27 cellular contexts compared by ENCODE assay signal in the genomic region with DNA sequence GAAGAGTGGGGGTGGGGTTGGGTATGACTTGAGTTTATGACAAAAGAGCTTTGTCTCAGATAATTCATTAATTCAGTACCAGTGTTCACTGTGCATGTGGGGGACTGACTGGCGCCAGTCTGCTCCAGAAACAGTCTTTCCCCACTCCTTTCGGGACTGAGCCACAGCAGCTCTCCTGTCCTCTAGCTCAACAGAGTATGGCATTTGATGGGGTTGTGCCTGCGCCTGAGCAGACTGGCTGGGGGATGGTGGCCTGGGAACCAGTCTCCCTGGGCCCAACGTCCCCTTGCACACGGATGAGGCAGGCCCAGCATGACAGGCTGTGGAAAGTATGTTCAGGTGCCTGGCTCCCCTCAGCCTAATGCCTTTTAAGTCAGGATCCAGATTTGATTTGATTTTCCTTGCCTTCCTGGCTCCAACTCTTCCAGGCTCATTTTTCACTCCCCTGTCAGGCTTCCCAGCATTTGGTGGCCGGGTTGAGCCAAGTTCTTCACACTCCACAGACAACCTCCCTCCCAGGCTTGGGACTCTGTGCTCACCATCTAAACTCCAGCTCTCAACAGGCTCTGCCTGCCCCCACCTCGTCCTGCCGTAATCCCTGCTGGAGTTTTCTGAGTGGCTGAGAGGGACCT.
DNase-seq lines count a peak whose midpoint lies in the region; ATAC-seq, FAIRE-seq and TF ChIP-seq lines count a peak whose summit lies in the region.
"Had no signal": no experiment of that assay in that cellular context is flagged by ENCODE, and none has a peak within 500 bp of the region (broad histone marks: within the 10 kb centered on the region; RNA-seq: fewer than 3 reads in every experiment).

No MANE protein-coding gene starts in this region.

- no peak overlapping the region for H2AK5ac ChIP-seq in H1 (ENCODE audit: low read depth, low read length)

- H3K4me3 Mint-ChIP-seq in activated CD4-positive, alpha-beta memory T cell treated with anti-CD3 and anti-CD28 coated beads, Interleukin-2, amount 10 ng/mL, durations not matched to agents 7 days and 5 days = no peak overlapping the region
- H3K4me3 Mint-ChIP-seq: activated CD4-positive, alpha-beta T cell treated with anti-CD3 and anti-CD28 coated beads, Interleukin-2, amount 10 ng/mL, durations not matched to agents 24 days and 14 days; activated naive CD8-positive, alpha-beta T cell treated with anti-CD3 and anti-CD28 coated beads, Interleukin-2, amount 10 ng/mL, durations not matched to agents 7 days and 5 days; mesothelial cell of epicardium; neural crest cell; stimulated activated naive CD8-positive, alpha-beta T cell treated with anti-CD3 and anti-CD28 coated beads, Interleukin-15, Interleukin-2, amounts not matched to agents 100 ng/mL and 50 ng/mL, for 24 hours; T-helper 1 cell treated with Interleukin-12 subunit alpha and Interleukin-12 subunit beta and Interleukin-4 antibody, amounts not matched to agents 30 μg/mL and 1 μg/mL, for 36 hours had no signal

- no peaks in the 10 kb centered on the region for H3K36me3 ChIP-seq in H1 (ENCODE audit: control insufficient read depth in 2 of 4, insufficient read depth in 4 of 4, low read length in 3 of 4)
- H3K36me3 ChIP-seq in mucosa of rectum (ENCODE audit: control insufficient read depth in 2 of 2, insufficient read depth in 2 of 2, low read length in 2 of 2) = no peaks in the 10 kb centered on the region
- H3K36me3 ChIP-seq: breast epithelium, prostate gland had no signal

- H3K27me3 ChIP-seq in H1 (replicated peaks in 1 of 4; ENCODE audit: control insufficient read depth in 3 of 4, extremely low read depth in 1 of 4, insufficient read depth in 3 of 4, low read length in 3 of 4) = no peaks in the 10 kb centered on the region
- no peaks in the 10 kb centered on the region for H3K27me3 ChIP-seq in mucosa of rectum (ENCODE audit: control insufficient read depth in 2 of 2, insufficient read depth in 2 of 2, low read length in 2 of 2)
- H3K27me3 ChIP-seq: BLaER1 treated with 17β-estradiol and CSF1 and Interleukin-3, amounts not matched to agents 10 nM and 100 nM; breast epithelium had no signal

- H3K9me3 ChIP-seq in H1 (ENCODE audit: insufficient read depth in 2 of 2, low read depth in 1 of 2, low read length in 1 of 2) = no peaks in the 10 kb centered on the region
- H3K9me3 ChIP-seq in mucosa of rectum (ENCODE audit: control insufficient read depth in 2 of 2, low read length in 2 of 2) = no peaks in the 10 kb centered on the region
- H3K9me3 ChIP-seq: BLaER1 treated with 17β-estradiol and CSF1 and Interleukin-3, amounts not matched to agents 10 nM and 100 nM; breast epithelium; prostate gland had no signal

- H2AFZ ChIP-seq in H1 (ENCODE audit: low read length) = no peak overlapping the region

- H3K27ac ChIP-seq in H1 (ENCODE audit: low read depth, low read length) (no peak overlapping the region), mucosa of rectum (ENCODE audit: low read depth in 2 of 2, low read length in 2 of 2) (peak overlapping the region; percentile 18 to 65)
- H3K27ac ChIP-seq: BLaER1 treated with 17β-estradiol and CSF1 and Interleukin-3, amounts not matched to agents 10 nM and 100 nM; breast epithelium; epithelial cell of prostate; prostate gland had no signal

- no peaks in the 10 kb centered on the region for H3K4me1 ChIP-seq in H1 (replicated peaks in 1 of 4; ENCODE audit: control insufficient read depth in 3 of 4, insufficient read depth in 4 of 4, low read length in 3 of 4)
- peaks cover 9 to 44% of the 10 kb centered on the region in 2 donors for H3K4me1 ChIP-seq in mucosa of rectum (ENCODE audit: control insufficient read depth in 2 of 2, insufficient read depth in 2 of 2, low read length in 2 of 2)
- H3K4me1 ChIP-seq: breast epithelium, prostate gland had no signal

- H4K8ac ChIP-seq in H1 (ENCODE audit: extremely low read depth, insufficient read depth, low read length) = 0 out of 2 replicates have a peak overlapping the region, but pooled peaks have one; percentile 23

- H3K36me3 Mint-ChIP-seq in activated CD4-positive, alpha-beta memory T cell treated with anti-CD3 and anti-CD28 coated beads, Interleukin-2, amount 10 ng/mL, durations not matched to agents 7 days and 5 days (ENCODE audit: low read depth) = no peaks in the 10 kb centered on the region
- H3K36me3 Mint-ChIP-seq: activated naive CD8-positive, alpha-beta T cell treated with anti-CD3 and anti-CD28 coated beads, Interleukin-2, amount 10 ng/mL, durations not matched to agents 7 days and 5 days; mesothelial cell of epicardium had no signal

- no peaks in the 10 kb centered on the region for H4K20me1 ChIP-seq in H1 (replicated peaks in 1 of 2; ENCODE audit: control insufficient read depth in 1 of 2, insufficient read depth in 2 of 2, low read length in 2 of 2)
- H4K20me1 ChIP-seq: BLaER1 treated with 17β-estradiol and CSF1 and Interleukin-3, amounts not matched to agents 10 nM and 100 nM had no signal

- no peak overlapping the region for H2BK20ac ChIP-seq in H1 (ENCODE audit: low read length)

- no peak overlapping the region for H3K27ac Mint-ChIP-seq in activated CD4-positive, alpha-beta memory T cell treated with anti-CD3 and anti-CD28 coated beads, Interleukin-2, amount 10 ng/mL, durations not matched to agents 7 days and 5 days
- H3K27ac Mint-ChIP-seq: activated CD4-positive, alpha-beta T cell treated with anti-CD3 and anti-CD28 coated beads, Interleukin-2, amount 10 ng/mL, durations not matched to agents 24 days and 14 days; activated naive CD8-positive, alpha-beta T cell treated with anti-CD3 and anti-CD28 coated beads, Interleukin-2, amount 10 ng/mL, durations not matched to agents 7 days and 5 days; activated T-helper 2 cell treated with anti-CD3 and anti-CD28 coated beads, Interferon-gamma antibody, Interleukin-2, Interleukin-4, amounts not matched to agents 10 μg/mL and 5 μg/mL and 100 μg/mL, durations not matched to agents 14 hours and 24 hours and 36 hours; mesothelial cell of epicardium; stimulated activated naive CD8-positive, alpha-beta T cell treated with anti-CD3 and anti-CD28 coated beads, Interleukin-15, Interleukin-2, amounts not matched to agents 100 ng/mL and 50 ng/mL, for 24 hours; T-helper 1 cell treated with Interleukin-12 subunit alpha and Interleukin-12 subunit beta and Interleukin-4 antibody, amounts not matched to agents 30 μg/mL and 1 μg/mL, for 36 hours had no signal

- no peak overlapping the region for H2BK15ac ChIP-seq in H1 (ENCODE audit: low read length)

- no peak for TF ChIP-seq EP300 in H1 (IDR thresholded peaks at IDR 0.05; ENCODE audit: borderline replicate concordance in 1 of 2, low read depth in 2 of 2, low read length in 2 of 2)

- CTCF ChIA-PET in H1 (lab: Charles Lee; ENCODE audit: partially characterized antibody) = interaction anchor here (1.0 to 1.5 kb wide), 4 partner anchors 20 to 137 kb away, joined by 3 read pairs; no protein-coding TSS in a partner anchor
- CTCF ChIA-PET in activated CD4-positive, alpha-beta memory T cell treated with anti-CD3 and anti-CD28 coated beads, Interleukin-2, amount 10 ng/mL, durations not matched to agents 7 days and 5 days (lab: Charles Lee) = no interaction called here

- no peak overlapping the region for H3K18ac ChIP-seq in H1 (ENCODE audit: extremely low read depth, low read length)

- ATAC-seq in HG03571 (IDR thresholded peaks at IDR 0.05; ENCODE audit: unreplicated experiment) (no peak), GM18870 (IDR thresholded peaks at IDR 0.05; ENCODE audit: unreplicated experiment) (no peak)

- no peaks in the 10 kb centered on the region for H3K9me3 Mint-ChIP-seq in activated CD4-positive, alpha-beta memory T cell treated with anti-CD3 and anti-CD28 coated beads, Interleukin-2, amount 10 ng/mL, durations not matched to agents 7 days and 5 days
- H3K9me3 Mint-ChIP-seq: activated CD4-positive, alpha-beta T cell treated with anti-CD3 and anti-CD28 coated beads, Interleukin-2, amount 10 ng/mL, durations not matched to agents 24 days and 14 days; activated naive CD8-positive, alpha-beta T cell treated with anti-CD3 and anti-CD28 coated beads, Interleukin-2, amount 10 ng/mL, durations not matched to agents 7 days and 5 days; activated T-helper 2 cell treated with anti-CD3 and anti-CD28 coated beads, Interferon-gamma antibody, Interleukin-2, Interleukin-4, amounts not matched to agents 10 μg/mL and 5 μg/mL and 100 μg/mL, durations not matched to agents 14 hours and 24 hours and 36 hours; mesothelial cell of epicardium; neural crest cell; stimulated activated naive CD8-positive, alpha-beta T cell treated with anti-CD3 and anti-CD28 coated beads, Interleukin-15, Interleukin-2, amounts not matched to agents 100 ng/mL and 50 ng/mL, for 24 hours; T-helper 1 cell treated with Interleukin-12 subunit alpha and Interleukin-12 subunit beta and Interleukin-4 antibody, amounts not matched to agents 30 μg/mL and 1 μg/mL, for 36 hours had no signal

- no peak overlapping the region for H3K23ac ChIP-seq in H1 (ENCODE audit: insufficient read length)

- H3K4ac ChIP-seq in H1 (replicated peaks; ENCODE audit: insufficient read length, low read depth, low read length) = no peak overlapping the region

- H2BK12ac ChIP-seq in H1 (ENCODE audit: low read depth, low read length) = no peak overlapping the region

- TF ChIP-seq RAD21 in H1 (IDR thresholded peaks at IDR 0.05 in 1 of 2, conservative IDR thresholded peaks at IDR 0.05 in 1 of 2; ENCODE audit: low read depth in 2 of 2, low read length in 2 of 2) = no peak

- FAIRE-seq in H1 (lab: Jason Lieb, UNC) = no peak

- no peak overlapping the region for H3K14ac ChIP-seq in H1 (ENCODE audit: insufficient read length)

- H3K9ac ChIP-seq in H1 (replicated peaks in 1 of 4; ENCODE audit: extremely low read depth in 1 of 4, low read depth in 3 of 4, low read length in 3 of 4) (no peak overlapping the region), mucosa of rectum (ENCODE audit: low read depth in 1 of 2, low read length in 2 of 2) (no peak overlapping the region)
- H3K9ac ChIP-seq: BLaER1 treated with 17β-estradiol and CSF1 and Interleukin-3, amounts not matched to agents 10 nM and 100 nM had no signal

- no peak overlapping the region for H3K4me2 ChIP-seq in H1 (ENCODE audit: insufficient read depth in 1 of 2, low read depth in 2 of 2, low read length in 2 of 2)

- no peak overlapping the region for H4K5ac ChIP-seq in H1 (ENCODE audit: insufficient read length, low read depth, low read length)

- no peaks in the 10 kb centered on the region; the same call in 1 of the 2 replicates for H3K79me1 ChIP-seq in H1 (ENCODE audit: low read depth, low read length)

- H2BK120ac ChIP-seq in H1 (replicated peaks; ENCODE audit: low read depth, low read length) = no peak overlapping the region

- H3K4me1 Mint-ChIP-seq in activated CD4-positive, alpha-beta memory T cell treated with anti-CD3 and anti-CD28 coated beads, Interleukin-2, amount 10 ng/mL, durations not matched to agents 7 days and 5 days = no peaks in the 10 kb centered on the region
- H3K4me1 Mint-ChIP-seq: activated CD4-positive, alpha-beta T cell treated with anti-CD3 and anti-CD28 coated beads, Interleukin-2, amount 10 ng/mL, durations not matched to agents 24 days and 14 days; activated naive CD8-positive, alpha-beta T cell treated with anti-CD3 and anti-CD28 coated beads, Interleukin-2, amount 10 ng/mL, durations not matched to agents 7 days and 5 days had no signal

- peaks cover 6% of the 10 kb centered on the region for H3K27me3 Mint-ChIP-seq in activated CD4-positive, alpha-beta memory T cell treated with anti-CD3 and anti-CD28 coated beads, Interleukin-2, amount 10 ng/mL, durations not matched to agents 7 days and 5 days
- H3K27me3 Mint-ChIP-seq: activated CD4-positive, alpha-beta T cell treated with anti-CD3 and anti-CD28 coated beads, Interleukin-2, amount 10 ng/mL, durations not matched to agents 24 days and 14 days; stimulated activated naive CD8-positive, alpha-beta T cell treated with anti-CD3 and anti-CD28 coated beads, Interleukin-15, Interleukin-2, amounts not matched to agents 100 ng/mL and 50 ng/mL, for 24 hours had no signal

- H3K23me2 ChIP-seq in H1 (ENCODE audit: low read depth, low read length) = no peaks in the 10 kb centered on the region

- DNase-seq in NCI-H446 (lab: John Stamatoyannopoulos, UW) (peak; percentile 55 to 85), H1 (ENCODE audit: low read depth in 1 of 2, low spot score in 2 of 2) (no peak), superior temporal gyrus (ENCODE audit: extremely low spot score) (peak; percentile 47)
- DNase-seq in activated CD4-positive, alpha-beta memory T cell treated with anti-CD3 and anti-CD28 coated beads, Interleukin-2, amount 10 ng/mL, durations not matched to agents 7 days and 5 days = no peak
- no peak for DNase-seq in activated CD4-positive, alpha-beta T cell treated with anti-CD3 and anti-CD28 coated beads, Interleukin-2, amount 50 U/mL, for 4 hours
- DNase-seq: activated CD4-positive, alpha-beta T cell treated with anti-CD3 and anti-CD28 coated beads, Interleukin-2, amount 10 ng/mL, durations not matched to agents 24 days and 14 days; activated naive CD8-positive, alpha-beta T cell treated with anti-CD3 and anti-CD28 coated beads, Interleukin-2, amount 10 ng/mL, durations not matched to agents 7 days and 5 days; DMS 273 treated with DMSO at 0.1 percent for 48 hours; foreskin melanocyte; kidney glomerular epithelial cell; NCI-H146; NCI-H2171; NCI-H774; SIG-M5; stimulated activated CD4-positive, alpha-beta T cell treated with anti-CD3 and anti-CD28 coated beads, Interleukin-4, amount 100 ng/mL, for 24 hours had no signal

- no peak overlapping the region for H4K91ac ChIP-seq in H1 (replicated peaks; ENCODE audit: insufficient read length, low read length)

- TF ChIP-seq POLR2A in H1 (IDR thresholded peaks at IDR 0.05; ENCODE audit: control extremely low read depth in 1 of 2, low read depth in 2 of 2, low read length in 2 of 2) = no peak

- H3K4me3 ChIP-seq in H1 (ENCODE audit: extremely low read depth in 1 of 4, insufficient read depth in 2 of 4, low read depth in 3 of 4, low read length in 4 of 4) (no peak overlapping the region), mucosa of rectum (ENCODE audit: low read length in 2 of 2) (no peak overlapping the region)
- H3K4me3 ChIP-seq: BLaER1 treated with 17β-estradiol and CSF1 and Interleukin-3, amounts not matched to agents 10 nM and 100 nM; breast epithelium; prostate gland had no signal

- no peaks in the 10 kb centered on the region for H3K79me2 ChIP-seq in H1 (ENCODE audit: control insufficient read depth in 1 of 2, insufficient read depth in 2 of 2, low read length in 2 of 2)

- TF ChIP-seq CTCF in H1 (IDR thresholded peaks at IDR 0.05; ENCODE audit: control extremely low read depth in 1 of 3, insufficient read depth in 1 of 3, low read depth in 1 of 3, low read length in 3 of 3) = no peak

- POLR2A ChIA-PET in H1 (lab: Charles Lee; ENCODE audit: partially characterized antibody) = interaction anchor here (0.6 kb wide), 1 partner anchor 1817 kb away, joined by 3 read pairs; no protein-coding TSS in a partner anchor
- POLR2A ChIA-PET in activated CD4-positive, alpha-beta memory T cell treated with anti-CD3 and anti-CD28 coated beads, Interleukin-2, amount 10 ng/mL, durations not matched to agents 7 days and 5 days (lab: Charles Lee) = no interaction called here

- H2BK5ac ChIP-seq in H1 (ENCODE audit: low read depth, low read length) = no peak overlapping the region

- H3K56ac ChIP-seq in H1 (replicated peaks; ENCODE audit: insufficient read length, low read depth, low read length) = no peak overlapping the region

- 86% methylated on average over 8 of the region's 8 CpGs; no CpG with 5 or more reads in 1 of the 2 experiments for WGBS in H1 (ENCODE audit: extremely low coverage in 1 of 2, insufficient coverage in 1 of 2, insufficient read length in 1 of 2, insufficient replicate concordance in 2 of 2, low coverage in 1 of 2, low lambda C conversion rate in 2 of 2, missing lambda C conversion rate in 1 of 2), 2 experiments

Comparison
In these comparisons a context has a peak if more than half of its experiments do, and no peak if none do; other contexts are left out.
1. DNase-seq: peak in NCI-H446 (2 of 2) and superior temporal gyrus (single experiment); none in H1 (0 of 2), activated CD4-positive, alpha-beta memory T cell treated with anti-CD3 and anti-CD28 coated beads, Interleukin-2, amount 10 ng/mL, durations not matched to agents 7 days and 5 days (single experiment) and activated CD4-positive, alpha-beta T cell treated with anti-CD3 and anti-CD28 coated beads, Interleukin-2, amount 50 U/mL, for 4 hours (0 of 2).